In genomic region chr5:142411656-142412425, GRCh38 we compare ENCODE assay signal across 18 cellular contexts.
"Had no signal": no experiment of that assay in that cellular context is flagged by ENCODE, and none has a peak within 500 bp of the region (broad histone marks: within the 10 kb centered on the region; RNA-seq: fewer than 3 reads in every experiment).

No MANE protein-coding gene starts in this region.

- H3K27me3 ChIP-seq: cardiac muscle cell, right atrium auricular region, tibial artery had no signal

- H3K9me3 Mint-ChIP-seq: activated CD4-positive, alpha-beta memory T cell treated with anti-CD3 and anti-CD28 coated beads, Interleukin-2, amount 10 ng/mL, durations not matched to agents 7 days and 5 days; activated CD4-positive, alpha-beta T cell treated with anti-CD3 and anti-CD28 coated beads, Interleukin-2, amount 10 ng/mL, durations not matched to agents 24 days and 14 days; activated naive CD4-positive, alpha-beta T cell treated with anti-CD3 and anti-CD28 coated beads, Interleukin-2, amount 10 ng/mL, durations not matched to agents 7 days and 5 days; naive B cell; stimulated activated naive CD8-positive, alpha-beta T cell treated with anti-CD3 and anti-CD28 coated beads, Interleukin-15, Interleukin-2, amounts not matched to agents 100 ng/mL and 50 ng/mL, for 24 hours had no signal

- H3K36me3 Mint-ChIP-seq: activated naive CD4-positive, alpha-beta T cell treated with anti-CD3 and anti-CD28 coated beads, Interleukin-2, amount 10 ng/mL, durations not matched to agents 7 days and 5 days; memory B cell; naive B cell had no signal

- H3K27ac ChIP-seq: cardiac muscle cell, prostate gland, right atrium auricular region, tibial artery had no signal

- H3K4me1 Mint-ChIP-seq: activated CD4-positive, alpha-beta memory T cell treated with anti-CD3 and anti-CD28 coated beads, Interleukin-2, amount 10 ng/mL, durations not matched to agents 7 days and 5 days; activated CD4-positive, alpha-beta T cell treated with anti-CD3 and anti-CD28 coated beads, Interleukin-2, amount 10 ng/mL, durations not matched to agents 24 days and 14 days; activated naive CD4-positive, alpha-beta T cell treated with anti-CD3 and anti-CD28 coated beads, Interleukin-2, amount 10 ng/mL, durations not matched to agents 7 days and 5 days; memory B cell had no signal

- H3K27ac Mint-ChIP-seq: activated CD4-positive, alpha-beta memory T cell treated with anti-CD3 and anti-CD28 coated beads, Interleukin-2, amount 10 ng/mL, durations not matched to agents 7 days and 5 days; activated CD4-positive, alpha-beta T cell treated with anti-CD3 and anti-CD28 coated beads, Interleukin-2, amount 10 ng/mL, durations not matched to agents 24 days and 14 days; activated naive CD4-positive, alpha-beta T cell treated with anti-CD3 and anti-CD28 coated beads, Interleukin-2, amount 10 ng/mL, durations not matched to agents 7 days and 5 days; memory B cell; stimulated activated naive CD8-positive, alpha-beta T cell treated with anti-CD3 and anti-CD28 coated beads, Interleukin-15, Interleukin-2, amounts not matched to agents 100 ng/mL and 50 ng/mL, for 24 hours had no signal

- H3K4me3 Mint-ChIP-seq: activated CD4-positive, alpha-beta memory T cell treated with anti-CD3 and anti-CD28 coated beads, Interleukin-2, amount 10 ng/mL, durations not matched to agents 7 days and 5 days; activated CD4-positive, alpha-beta T cell treated with anti-CD3 and anti-CD28 coated beads, Interleukin-2, amount 10 ng/mL, durations not matched to agents 24 days and 14 days; activated naive CD4-positive, alpha-beta T cell treated with anti-CD3 and anti-CD28 coated beads, Interleukin-2, amount 10 ng/mL, durations not matched to agents 7 days and 5 days; memory B cell; stimulated activated naive CD8-positive, alpha-beta T cell treated with anti-CD3 and anti-CD28 coated beads, Interleukin-15, Interleukin-2, amounts not matched to agents 100 ng/mL and 50 ng/mL, for 24 hours had no signal

- ATAC-seq: activated CD4-positive, CD25-positive, alpha-beta regulatory T cell treated with anti-CD3 and anti-CD28 coated beads, Interleukin-2, amount 50 U/mL, for 24 hours; left colon had no signal

- H3K36me3 ChIP-seq: cardiac muscle cell, prostate gland, right atrium auricular region, tibial artery had no signal

- H3K4me3 ChIP-seq: cardiac muscle cell, prostate gland, right atrium auricular region, tibial artery had no signal

- H3K4me1 ChIP-seq: prostate gland, right atrium auricular region had no signal

- H3K27me3 Mint-ChIP-seq: stimulated activated naive CD8-positive, alpha-beta T cell treated with anti-CD3 and anti-CD28 coated beads, Interleukin-15, Interleukin-2, amounts not matched to agents 100 ng/mL and 50 ng/mL, for 24 hours had no signal

- H3K9me3 ChIP-seq: prostate gland, right atrium auricular region, tibial artery had no signal

- DNase-seq: activated CD4-positive, alpha-beta memory T cell treated with anti-CD3 and anti-CD28 coated beads, Interleukin-2, amount 10 ng/mL, durations not matched to agents 7 days and 5 days; activated CD4-positive, alpha-beta T cell treated with anti-CD3 and anti-CD28 coated beads, Interleukin-2, amount 10 ng/mL, durations not matched to agents 24 days and 14 days; activated effector memory CD4-positive, alpha-beta T cell treated with anti-CD3 and anti-CD28 coated beads, Interleukin-2, amount 50 U/mL, for 16 hours; activated naive CD4-positive, alpha-beta T cell treated with anti-CD3 and anti-CD28 coated beads, Interleukin-2, amount 10 ng/mL, durations not matched to agents 7 days and 5 days; activated T-cell treated with anti-CD3 and anti-CD28 coated beads for 4 hours; foreskin fibroblast; left colon; naive B cell; stimulated activated CD4-positive, alpha-beta T cell treated with anti-CD3 and anti-CD28 coated beads, Interleukin-12 subunit alpha, Interleukin-12 subunit beta, amount 100 ng/mL, for 4 hours; stimulated activated CD4-positive, alpha-beta T cell treated with anti-CD3 and anti-CD28 coated beads, Interleukin-4, amount 100 ng/mL, for 4 hours; substantia nigra; tibial artery had no signal
